ENCODE assay signal across 18 cellular contexts in the genomic region with DNA sequence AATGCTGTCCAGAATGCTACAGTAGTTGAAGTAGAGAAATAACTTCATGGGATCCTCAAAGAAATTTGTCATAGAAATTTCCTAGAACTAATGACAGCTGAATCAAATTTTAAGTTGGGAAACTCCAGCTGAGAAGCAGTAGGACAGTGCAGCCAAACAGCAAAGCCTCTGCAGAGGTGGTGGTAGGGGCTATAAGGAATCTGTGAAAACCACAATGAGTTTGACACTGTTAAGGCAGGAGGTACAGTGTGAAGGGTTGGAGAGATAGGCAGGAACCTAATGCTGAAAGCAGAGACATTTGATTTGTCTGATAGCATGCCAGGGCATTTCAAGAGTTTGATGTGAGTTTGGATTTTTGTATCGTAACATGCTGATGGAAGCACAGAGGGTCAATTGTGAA. TPM values are rescaled to one million over a fixed set of nuclear protein-coding genes. Genes with fewer than 3 reads are reported as not detected.
DNase-seq lines count a peak whose midpoint lies in the region; ATAC-seq and TF ChIP-seq lines count a peak whose summit lies in the region.
"Had no signal": no experiment of that assay in that cellular context is flagged by ENCODE, and none has a peak within 500 bp of the region (broad histone marks: within the 10 kb centered on the region; RNA-seq: fewer than 3 reads in every experiment).

No MANE protein-coding gene starts in this region.

- TF ChIP-seq CTCF in lower lobe of right lung (IDR thresholded peaks at IDR 0.05), result no peak

- CTCF ChIA-PET in activated CD4-positive, alpha-beta T cell treated with anti-CD3 and anti-CD28 coated beads, Interleukin-2, amount 10 ng/mL, durations not matched to agents 7 days and 5 days (lab: Charles Lee), result interaction anchor here (1.1 to 3.1 kb wide), 3 partner anchors 9 to 262 kb away, joined by 3 to 10 read pairs (median 4); no protein-coding TSS in a partner anchor
- CTCF ChIA-PET in activated CD8-positive, alpha-beta T cell treated with anti-CD3 and anti-CD28 coated beads, Interleukin-2, amount 10 ng/mL, durations not matched to agents 7 days and 5 days (lab: Charles Lee), result interaction anchor here (1.2 kb wide), 1 partner anchor 11 kb away, joined by 3 read pairs; no protein-coding TSS in a partner anchor

- no peak overlapping the region for H3K27ac ChIP-seq in lower lobe of right lung
- H3K27ac ChIP-seq: GM23248, Peyer's patch had no signal

- intact Hi-C loops in lower lobe of right lung (cut with DNase I), result no loop called here

- no peak for ATAC-seq in activated CD8-positive, alpha-beta T cell treated with anti-CD3 and anti-CD28 coated beads, Interleukin-2, amount 10 ng/mL, durations not matched to agents 7 days and 5 days
- ATAC-seq in effector memory CD8-positive, alpha-beta T cell (replicated peaks), result peak; percentile 85
- ATAC-seq in stimulated activated naive CD8-positive, alpha-beta T cell treated with anti-CD3 and anti-CD28 coated beads, Interleukin-15, Interleukin-2, amounts not matched to agents 100 U/mL and 50 U/mL, for 24 hours, result peak; percentile 55
- ATAC-seq in GM19463 (IDR thresholded peaks at IDR 0.05; ENCODE audit: unreplicated experiment), result no peak
- no peak for ATAC-seq in HG03432 (IDR thresholded peaks at IDR 0.05; ENCODE audit: unreplicated experiment)
- no peak for ATAC-seq in lower lobe of right lung
- ATAC-seq: Right ventricle myocardium inferior had no signal

- POLR2A ChIA-PET in activated CD4-positive, alpha-beta T cell treated with anti-CD3 and anti-CD28 coated beads, Interleukin-2, amount 10 ng/mL, durations not matched to agents 7 days and 5 days (lab: Charles Lee), result no interaction called here
- POLR2A ChIA-PET in activated CD8-positive, alpha-beta T cell treated with anti-CD3 and anti-CD28 coated beads, Interleukin-2, amount 10 ng/mL, durations not matched to agents 7 days and 5 days (lab: Charles Lee), result no interaction called here

- peak overlapping the region; percentile 3 for H3K27ac Mint-ChIP-seq in activated CD4-positive, alpha-beta T cell treated with anti-CD3 and anti-CD28 coated beads, Interleukin-2, amount 10 ng/mL, durations not matched to agents 7 days and 5 days
- H3K27ac Mint-ChIP-seq in activated CD8-positive, alpha-beta T cell treated with anti-CD3 and anti-CD28 coated beads, Interleukin-2, amount 10 ng/mL, durations not matched to agents 7 days and 5 days, result peak overlapping the region; percentile 35
- peak overlapping the region in 1 of 2 donors; percentile 56 for H3K27ac Mint-ChIP-seq in effector memory CD8-positive, alpha-beta T cell
- H3K27ac Mint-ChIP-seq: B cell had no signal

- H3K9me3 Mint-ChIP-seq in activated CD4-positive, alpha-beta T cell treated with anti-CD3 and anti-CD28 coated beads, Interleukin-2, amount 10 ng/mL, durations not matched to agents 7 days and 5 days, result no peaks in the 10 kb centered on the region
- no peaks in the 10 kb centered on the region for H3K9me3 Mint-ChIP-seq in activated CD8-positive, alpha-beta T cell treated with anti-CD3 and anti-CD28 coated beads, Interleukin-2, amount 10 ng/mL, durations not matched to agents 7 days and 5 days (ENCODE audit: insufficient read depth)
- no peaks in the 10 kb centered on the region for H3K9me3 Mint-ChIP-seq in effector memory CD8-positive, alpha-beta T cell

- no peaks in the 10 kb centered on the region for H3K4me1 ChIP-seq in lower lobe of right lung
- H3K4me1 ChIP-seq: Peyer's patch had no signal

- peaks cover 63% of the 10 kb centered on the region for H3K36me3 ChIP-seq in lower lobe of right lung

- H3K4me3 Mint-ChIP-seq in activated CD4-positive, alpha-beta T cell treated with anti-CD3 and anti-CD28 coated beads, Interleukin-2, amount 10 ng/mL, durations not matched to agents 7 days and 5 days, result no peak overlapping the region
- H3K4me3 Mint-ChIP-seq in activated CD8-positive, alpha-beta T cell treated with anti-CD3 and anti-CD28 coated beads, Interleukin-2, amount 10 ng/mL, durations not matched to agents 7 days and 5 days, result no peak overlapping the region
- H3K4me3 Mint-ChIP-seq in effector memory CD8-positive, alpha-beta T cell, result no peak overlapping the region
- H3K4me3 Mint-ChIP-seq: B cell had no signal

- no peak overlapping the region for H3K4me3 ChIP-seq in lower lobe of right lung
- H3K4me3 ChIP-seq: GM23248, Peyer's patch had no signal

- no peaks in the 10 kb centered on the region for H3K9me3 ChIP-seq in lower lobe of right lung
- H3K9me3 ChIP-seq: Peyer's patch had no signal

- peaks cover 36% of the 10 kb centered on the region for H3K36me3 Mint-ChIP-seq in activated CD4-positive, alpha-beta T cell treated with anti-CD3 and anti-CD28 coated beads, Interleukin-2, amount 10 ng/mL, durations not matched to agents 7 days and 5 days (ENCODE audit: low read depth)
- peaks cover 53% of the 10 kb centered on the region for H3K36me3 Mint-ChIP-seq in activated CD8-positive, alpha-beta T cell treated with anti-CD3 and anti-CD28 coated beads, Interleukin-2, amount 10 ng/mL, durations not matched to agents 7 days and 5 days (ENCODE audit: low read depth)
- peaks cover 29% of the 10 kb centered on the region for H3K36me3 Mint-ChIP-seq in effector memory CD8-positive, alpha-beta T cell (ENCODE audit: insufficient read depth)

- no peaks in the 10 kb centered on the region for H3K27me3 Mint-ChIP-seq in activated CD4-positive, alpha-beta T cell treated with anti-CD3 and anti-CD28 coated beads, Interleukin-2, amount 10 ng/mL, durations not matched to agents 7 days and 5 days
- no peaks in the 10 kb centered on the region for H3K27me3 Mint-ChIP-seq in activated CD8-positive, alpha-beta T cell treated with anti-CD3 and anti-CD28 coated beads, Interleukin-2, amount 10 ng/mL, durations not matched to agents 7 days and 5 days (ENCODE audit: low read depth)
- H3K27me3 Mint-ChIP-seq in effector memory CD8-positive, alpha-beta T cell, result no peaks in the 10 kb centered on the region
- H3K27me3 Mint-ChIP-seq: B cell had no signal

- peaks cover 15% of the 10 kb centered on the region for H3K4me1 Mint-ChIP-seq in activated CD4-positive, alpha-beta T cell treated with anti-CD3 and anti-CD28 coated beads, Interleukin-2, amount 10 ng/mL, durations not matched to agents 7 days and 5 days
- peaks cover 11% of the 10 kb centered on the region for H3K4me1 Mint-ChIP-seq in activated CD8-positive, alpha-beta T cell treated with anti-CD3 and anti-CD28 coated beads, Interleukin-2, amount 10 ng/mL, durations not matched to agents 7 days and 5 days (ENCODE audit: low read depth)
- peaks cover 6 to 16% of the 10 kb centered on the region in 2 donors for H3K4me1 Mint-ChIP-seq in effector memory CD8-positive, alpha-beta T cell (ENCODE audit: low read depth in 2 of 2)
- H3K4me1 Mint-ChIP-seq: B cell had no signal

- no peak for DNase-seq in activated CD4-positive, alpha-beta T cell treated with anti-CD3 and anti-CD28 coated beads, Interleukin-2, amount 10 ng/mL, durations not matched to agents 7 days and 5 days
- no peak for DNase-seq in activated CD4-positive, alpha-beta T cell treated with anti-CD3 and anti-CD28 coated beads for 1 hour
- DNase-seq in activated CD8-positive, alpha-beta T cell treated with anti-CD3 and anti-CD28 coated beads, Interleukin-2, amount 10 ng/mL, durations not matched to agents 7 days and 5 days, result no peak
- DNase-seq in effector memory CD8-positive, alpha-beta T cell, result no peak
- DNase-seq in stimulated activated naive CD8-positive, alpha-beta T cell treated with anti-CD3 and anti-CD28 coated beads, Interleukin-15, Interleukin-2, amounts not matched to agents 100 U/mL and 50 U/mL, for 24 hours, result no peak
- DNase-seq in lower lobe of right lung, result no peak
- DNase-seq: 8988T, DMS153, GDM1, GM23248, HCEC 1CT, NCI-H1105, NCI-H2081, Peyer's patch had no signal

- no peaks in the 10 kb centered on the region for H3K27me3 ChIP-seq in lower lobe of right lung (ENCODE audit: low read depth)
- H3K27me3 ChIP-seq: Peyer's patch had no signal

RNA-seq across cellular contexts. Expression of a gene that starts 22.0 kb away (rescaled TPM):
- 10 to 100 TPM; 13.7 to 15.1 TPM for total RNA-seq in activated CD4-positive, alpha-beta T cell treated with anti-CD3 and anti-CD28 coated beads, Interleukin-2, amount 10 ng/mL, durations not matched to agents 7 days and 5 days
- 10 to 100 TPM; 11.7 to 14.0 TPM for total RNA-seq in activated CD8-positive, alpha-beta T cell treated with anti-CD3 and anti-CD28 coated beads, Interleukin-2, amount 10 ng/mL, durations not matched to agents 7 days and 5 days
- 8.1 TPM for total RNA-seq in lower lobe of right lung

RNA-seq across cellular contexts. Expression of a gene that starts 22.1 kb away (rescaled TPM):
- 1 to 10 TPM; 1.1 to 1.6 TPM for total RNA-seq in activated CD4-positive, alpha-beta T cell treated with anti-CD3 and anti-CD28 coated beads, Interleukin-2, amount 10 ng/mL, durations not matched to agents 7 days and 5 days
- 1 to 10 TPM in 1 of 2 experiments, under 1 TPM in 1; 0.58 to 1.7 TPM for total RNA-seq in activated CD8-positive, alpha-beta T cell treated with anti-CD3 and anti-CD28 coated beads, Interleukin-2, amount 10 ng/mL, durations not matched to agents 7 days and 5 days
- total RNA-seq in lower lobe of right lung, result 10.2 TPM

Comparison
In these comparisons a context has a peak if more than half of its experiments do, and no peak if none do; other contexts are left out.
1. ATAC-seq: peak in effector memory CD8-positive, alpha-beta T cell (single experiment) and stimulated activated naive CD8-positive, alpha-beta T cell treated with anti-CD3 and anti-CD28 coated beads, Interleukin-15, Interleukin-2, amounts not matched to agents 100 U/mL and 50 U/mL, for 24 hours (single experiment); none in activated CD8-positive, alpha-beta T cell treated with anti-CD3 and anti-CD28 coated beads, Interleukin-2, amount 10 ng/mL, durations not matched to agents 7 days and 5 days (single experiment), GM19463 (single experiment), HG03432 (single experiment) and lower lobe of right lung (0 of 2).